Comparison of ENCODE assay signal across 6 cellular contexts in genomic region chr22:37906364-37907008, GRCh38. TPM values are rescaled to one million over a fixed set of nuclear protein-coding genes. Genes with fewer than 3 reads are reported as not detected.
DNase-seq lines count a peak whose midpoint lies in the region; ATAC-seq and TF ChIP-seq lines count a peak whose summit lies in the region.

No MANE protein-coding gene starts in this region.

- H3K4me3 ChIP-seq in cardiac muscle cell (peak overlapping the region; percentile 74), fibroblast of pulmonary artery (replicated peaks; ENCODE audit: low read depth, low read length) (peak overlapping the region; percentile 74)

- H3K9me3 Mint-ChIP-seq in stimulated activated memory B cell treated with anti-CD40 and anti-IgM and Interleukin-4, amounts not matched to agents 10 μg/mL and 1 μg/mL and 100 μg/mL, for 72 hours, result no peaks in the 10 kb centered on the region

- H3K4me1 ChIP-seq in cardiac muscle cell (ENCODE audit: low read depth), result peaks cover 19% of the 10 kb centered on the region

- H3K27me3 ChIP-seq in cardiac muscle cell, result no peaks in the 10 kb centered on the region

- TF ChIP-seq CTCF in cardiac muscle cell (IDR thresholded peaks at IDR 0.05; ENCODE audit: low read depth, low read length) (no peak), fibroblast of pulmonary artery (IDR thresholded peaks at IDR 0.05; ENCODE audit: low read length, missing control alignments) (no peak)

- peak overlapping the region; percentile 28 for H3K27ac Mint-ChIP-seq in stimulated activated memory B cell treated with anti-CD40 and anti-IgM and Interleukin-4, amounts not matched to agents 10 μg/mL and 1 μg/mL and 100 μg/mL, for 72 hours

- no peaks in the 10 kb centered on the region for H3K27me3 Mint-ChIP-seq in stimulated activated memory B cell treated with anti-CD40 and anti-IgM and Interleukin-4, amounts not matched to agents 10 μg/mL and 1 μg/mL and 100 μg/mL, for 72 hours

- H3K36me3 Mint-ChIP-seq in stimulated activated memory B cell treated with anti-CD40 and anti-IgM and Interleukin-4, amounts not matched to agents 10 μg/mL and 1 μg/mL and 100 μg/mL, for 72 hours, result no peaks in the 10 kb centered on the region

- H3K27ac ChIP-seq in cardiac muscle cell, result no peak overlapping the region

- ATAC-seq in Right ventricle myocardium inferior, result no peak
- ATAC-seq in stimulated activated memory B cell treated with anti-CD40 and anti-IgM and Interleukin-4, amounts not matched to agents 10 μg/mL and 1 μg/mL and 100 μg/mL, for 72 hours, result peak; percentile 62

- no peaks in the 10 kb centered on the region for H3K9me3 ChIP-seq in cardiac muscle cell (ENCODE audit: low read depth)

- DNase-seq in cardiac muscle cell (ENCODE audit: low read depth in 1 of 2, low spot score in 1 of 2), result peak in 1 of 2 donors; percentile 19
- no peak for DNase-seq in Right ventricle myocardium inferior (ENCODE audit: missing footprints)
- peak; percentile 41 for DNase-seq in UCSD-AML1 (lab: John Stamatoyannopoulos, UW; ENCODE audit: unreplicated experiment)
- no peak for DNase-seq in fibroblast of pulmonary artery (ENCODE audit: low read depth)
- no peak for DNase-seq in NCI-H2029 treated with DMSO at 0.1 percent for 48 hours (lab: John Stamatoyannopoulos, UW)

- peak overlapping the region; percentile 82 for H3K4me3 Mint-ChIP-seq in stimulated activated memory B cell treated with anti-CD40 and anti-IgM and Interleukin-4, amounts not matched to agents 10 μg/mL and 1 μg/mL and 100 μg/mL, for 72 hours

- intact Hi-C loops in Right ventricle myocardium inferior (cut with DNase I), result no loop called here

- H3K36me3 ChIP-seq in cardiac muscle cell, result no peaks in the 10 kb centered on the region

- H3K4me1 Mint-ChIP-seq in stimulated activated memory B cell treated with anti-CD40 and anti-IgM and Interleukin-4, amounts not matched to agents 10 μg/mL and 1 μg/mL and 100 μg/mL, for 72 hours, result peaks cover 28% of the 10 kb centered on the region

RNA-seq across cellular contexts. Expression of gene MICALL1, which starts 0.4 kb away (rescaled TPM):
- total RNA-seq in cardiac muscle cell (27.4 and 34.9 TPM in 2 replicates), Right ventricle myocardium inferior (19.4 TPM)
- polyA plus RNA-seq in cardiac muscle cell, result 10.2 and 13.6 TPM in 2 replicates

RNA-seq across cellular contexts. Expression of gene C22orf23, which starts 46.9 kb away (rescaled TPM):
- total RNA-seq in cardiac muscle cell, result 0.80 and 0.99 TPM in 2 replicates
- polyA plus RNA-seq in cardiac muscle cell, result 1.1 and 2.5 TPM in 2 replicates
- 0.68 TPM for total RNA-seq in Right ventricle myocardium inferior

RNA-seq across cellular contexts. Expression of gene POLR2F, which starts 47.0 kb away (rescaled TPM):
- total RNA-seq in cardiac muscle cell, result 63.3 and 127 TPM in 2 replicates
- polyA plus RNA-seq in cardiac muscle cell, result 124 and 183 TPM in 2 replicates
- total RNA-seq in Right ventricle myocardium inferior, result 88.8 TPM

RNA-seq across cellular contexts. Expression of gene EIF3L, which starts 57.3 kb away (rescaled TPM):
- 407 and 422 TPM in 2 replicates for total RNA-seq in cardiac muscle cell
- 213 and 387 TPM in 2 replicates for polyA plus RNA-seq in cardiac muscle cell
- 385 TPM for total RNA-seq in Right ventricle myocardium inferior
